In genomic region chr20:32282461-32282860, GRCh38 we compare ENCODE assay signal across 15 cellular contexts. TPM values are rescaled to one million over a fixed set of nuclear protein-coding genes. Genes with fewer than 3 reads are reported as not detected.
A peak's percentile ranks its signal among the peaks of the same experiment; 100 is the strongest.
DNase-seq lines count a peak whose midpoint lies in the region; ATAC-seq and TF ChIP-seq lines count a peak whose summit lies in the region.
"Had no signal": no experiment of that assay in that cellular context is flagged by ENCODE, and none has a peak within 500 bp of the region (broad histone marks: within the 10 kb centered on the region; RNA-seq: fewer than 3 reads in every experiment).

No MANE protein-coding gene starts in this region.

- no peaks in the 10 kb centered on the region for H3K9me3 Mint-ChIP-seq in CD4-positive, alpha-beta T cell
- H3K9me3 Mint-ChIP-seq: dendritic cell treated with granulocyte-macrophage colony-stimulating factor and Interleukin-4, amounts not matched to agents 40 ng/mL and 50 ng/mL, for 4 days; nephron had no signal

- H3K4me2 ChIP-seq in OCI-LY1 (ENCODE audit: low read length): no peak overlapping the region
- H3K4me2 ChIP-seq: hepatocyte had no signal

- no peak overlapping the region for H2AFZ ChIP-seq in OCI-LY1 (ENCODE audit: low read length)
- H2AFZ ChIP-seq: hepatocyte had no signal

- H3K79me2 ChIP-seq in OCI-LY1 (ENCODE audit: insufficient read depth, low read length): no peaks in the 10 kb centered on the region

- ATAC-seq in CD4-positive, alpha-beta T cell (ENCODE audit: poor library complexity): no peak
- no peak for ATAC-seq in GM21381 (IDR thresholded peaks at IDR 0.05; ENCODE audit: unreplicated experiment)
- ATAC-seq in GM21390 (IDR thresholded peaks at IDR 0.05; ENCODE audit: unreplicated experiment): no peak

- H3K27me3 ChIP-seq in CD4-positive, alpha-beta T cell (ENCODE audit: control insufficient read depth, insufficient read depth, low read length): no peaks in the 10 kb centered on the region
- no peaks in the 10 kb centered on the region for H3K27me3 ChIP-seq in OCI-LY1 (ENCODE audit: insufficient read depth, low read length)
- no peaks in the 10 kb centered on the region for H3K27me3 ChIP-seq in right atrium auricular region
- no peaks in the 10 kb centered on the region for H3K27me3 ChIP-seq in sigmoid colon
- H3K27me3 ChIP-seq: hepatocyte, upper lobe of right lung had no signal

- H3K27ac Mint-ChIP-seq in CD4-positive, alpha-beta T cell: peak overlapping the region; percentile 14
- H3K27ac Mint-ChIP-seq: dendritic cell treated with granulocyte-macrophage colony-stimulating factor and Interleukin-4, amounts not matched to agents 40 ng/mL and 50 ng/mL, for 4 days had no signal

- no peaks in the 10 kb centered on the region for H3K36me3 ChIP-seq in OCI-LY1 (ENCODE audit: insufficient read depth, low read length)
- no peaks in the 10 kb centered on the region for H3K36me3 ChIP-seq in right atrium auricular region
- no peaks in the 10 kb centered on the region for H3K36me3 ChIP-seq in sigmoid colon
- H3K36me3 ChIP-seq: HAP-1, upper lobe of right lung had no signal

- CTCF ChIA-PET in CD4-positive, alpha-beta T cell (lab: Charles Lee): no interaction called here

- intact Hi-C loops in CD4-positive, alpha-beta T cell (cut with DNase I, micrococcal nuclease): loop anchor here (5.0 to 10.0 kb wide), 2 partner anchors 72 to 200 kb away; partner anchors contain the start of gene ASXL1 (in 1 of the 2)
- intact Hi-C loops in sigmoid colon (cut with DNase I): no loop called here

- WGBS in sigmoid colon, 2 donors: 25 to 56% methylated on average over 4 of the region's 4 CpGs

- no peak overlapping the region for H3K27ac ChIP-seq in CD4-positive, alpha-beta T cell (ENCODE audit: low read depth, low read length)
- H3K27ac ChIP-seq in OCI-LY1 (ENCODE audit: low read depth, low read length, poor library complexity, severe bottlenecking): peak overlapping the region; percentile 20
- H3K27ac ChIP-seq in right atrium auricular region: peak overlapping the region; percentile 54 to 60
- no peak overlapping the region for H3K27ac ChIP-seq in sigmoid colon
- H3K27ac ChIP-seq: hepatocyte, upper lobe of right lung had no signal

- peaks cover 11% of the 10 kb centered on the region for H3K36me3 Mint-ChIP-seq in CD4-positive, alpha-beta T cell (ENCODE audit: low read depth)

- no peak overlapping the region for H3K4me3 Mint-ChIP-seq in CD4-positive, alpha-beta T cell
- H3K4me3 Mint-ChIP-seq: dendritic cell treated with granulocyte-macrophage colony-stimulating factor and Interleukin-4, amounts not matched to agents 40 ng/mL and 50 ng/mL, for 4 days had no signal

- H3K9ac ChIP-seq in OCI-LY1 (ENCODE audit: low read length): no peak overlapping the region

- POLR2A ChIA-PET in CD4-positive, alpha-beta T cell (lab: Charles Lee): interaction anchor here (0.8 kb wide), 1 partner anchor 227 kb away, joined by 3 read pairs; no protein-coding TSS in a partner anchor

- no peaks in the 10 kb centered on the region for H4K20me1 ChIP-seq in OCI-LY1 (ENCODE audit: insufficient read depth, low read length)

- no peak for TF ChIP-seq POLR2A in sigmoid colon (IDR thresholded peaks at IDR 0.05)

- peaks cover 59% of the 10 kb centered on the region for H3K4me1 Mint-ChIP-seq in CD4-positive, alpha-beta T cell (ENCODE audit: low read depth)

- TF ChIP-seq CTCF in CD4-positive, alpha-beta T cell (IDR thresholded peaks at IDR 0.05): no peak
- TF ChIP-seq CTCF in OCI-LY1 (IDR thresholded peaks at IDR 0.05; ENCODE audit: low read length) (no peak), right atrium auricular region (IDR thresholded peaks at IDR 0.05) (no peak), sigmoid colon (IDR thresholded peaks at IDR 0.05) (no peak)

- no peaks in the 10 kb centered on the region for H3K9me2 ChIP-seq in OCI-LY1 (ENCODE audit: low read depth, low read length)

- H3K27me3 Mint-ChIP-seq in CD4-positive, alpha-beta T cell: no peaks in the 10 kb centered on the region
- H3K27me3 Mint-ChIP-seq: dendritic cell treated with granulocyte-macrophage colony-stimulating factor and Interleukin-4, amounts not matched to agents 40 ng/mL and 50 ng/mL, for 4 days had no signal

- H3K4me1 ChIP-seq in OCI-LY1 (ENCODE audit: insufficient read depth, low read length, severe bottlenecking) (peaks cover 53% of the 10 kb centered on the region), right atrium auricular region (peaks cover 0 to 31% of the 10 kb centered on the region in 2 donors), sigmoid colon (peaks cover 0 to 27% (median 14%) of the 10 kb centered on the region in 4 donors)

- H3K4me3 ChIP-seq in OCI-LY1 (ENCODE audit: low read depth, low read length, poor library complexity, severe bottlenecking) (no peak overlapping the region), right atrium auricular region (no peak overlapping the region), sigmoid colon (no peak overlapping the region)
- H3K4me3 ChIP-seq: HAP-1, hepatocyte, upper lobe of right lung had no signal

- no peaks in the 10 kb centered on the region for H3K9me3 ChIP-seq in CD4-positive, alpha-beta T cell (ENCODE audit: control insufficient read depth, low read length)
- H3K9me3 ChIP-seq in OCI-LY1 (ENCODE audit: low read length): no peaks in the 10 kb centered on the region
- H3K9me3 ChIP-seq in right atrium auricular region: no peaks in the 10 kb centered on the region
- H3K9me3 ChIP-seq in sigmoid colon: no peaks in the 10 kb centered on the region
- H3K9me3 ChIP-seq: HAP-1, upper lobe of right lung had no signal

- H3F3A ChIP-seq in OCI-LY1 (ENCODE audit: insufficient read depth, low read length): no peaks in the 10 kb centered on the region

- no peak for TF ChIP-seq EP300 in sigmoid colon (IDR thresholded peaks at IDR 0.05)

- no peak for DNase-seq in CD4-positive, alpha-beta T cell
- DNase-seq in LHCN-M2 (ENCODE audit: low read depth) (peak; percentile 14), right atrium auricular region (ENCODE audit: low spot score) (no peak), NOMO-1 (lab: John Stamatoyannopoulos, UW; ENCODE audit: unreplicated experiment in 2 of 2) (no peak), sigmoid colon (no peak)
- DNase-seq: MM.1S; stimulated activated CD4-positive, alpha-beta T cell treated with anti-CD3 and anti-CD28 coated beads, Interleukin-4, amount 100 ng/mL, for 4 hours; upper lobe of right lung had no signal

RNA-seq across cellular contexts. Expression of gene KIF3B, which starts 5.0 kb away (rescaled TPM):
- 1 to 10 TPM; 7.3 TPM for total RNA-seq in CD4-positive, alpha-beta T cell
- total RNA-seq in LHCN-M2 (2014; rRNA removed): 18.0 and 18.8 TPM in 2 replicates
- 14.5 TPM for polyA plus RNA-seq in LHCN-M2 (2012)
- 10 to 100 TPM; 10.7 to 16.4 TPM for total RNA-seq in right atrium auricular region
- total RNA-seq in sigmoid colon: 10 to 100 TPM; 16.1 to 25.8 (median 18.6) TPM
- 10 to 100 TPM; 25.8 to 45.8 (median 29.4) TPM for polyA plus RNA-seq in sigmoid colon

Comparison
In these comparisons a context has a peak if more than half of its experiments do, and no peak if none do; other contexts are left out.
1. H3K27ac ChIP-seq: peak in OCI-LY1 (single experiment) and right atrium auricular region (2 of 2); none in CD4-positive, alpha-beta T cell (single experiment) and sigmoid colon (0 of 4).